In the genomic region with DNA sequence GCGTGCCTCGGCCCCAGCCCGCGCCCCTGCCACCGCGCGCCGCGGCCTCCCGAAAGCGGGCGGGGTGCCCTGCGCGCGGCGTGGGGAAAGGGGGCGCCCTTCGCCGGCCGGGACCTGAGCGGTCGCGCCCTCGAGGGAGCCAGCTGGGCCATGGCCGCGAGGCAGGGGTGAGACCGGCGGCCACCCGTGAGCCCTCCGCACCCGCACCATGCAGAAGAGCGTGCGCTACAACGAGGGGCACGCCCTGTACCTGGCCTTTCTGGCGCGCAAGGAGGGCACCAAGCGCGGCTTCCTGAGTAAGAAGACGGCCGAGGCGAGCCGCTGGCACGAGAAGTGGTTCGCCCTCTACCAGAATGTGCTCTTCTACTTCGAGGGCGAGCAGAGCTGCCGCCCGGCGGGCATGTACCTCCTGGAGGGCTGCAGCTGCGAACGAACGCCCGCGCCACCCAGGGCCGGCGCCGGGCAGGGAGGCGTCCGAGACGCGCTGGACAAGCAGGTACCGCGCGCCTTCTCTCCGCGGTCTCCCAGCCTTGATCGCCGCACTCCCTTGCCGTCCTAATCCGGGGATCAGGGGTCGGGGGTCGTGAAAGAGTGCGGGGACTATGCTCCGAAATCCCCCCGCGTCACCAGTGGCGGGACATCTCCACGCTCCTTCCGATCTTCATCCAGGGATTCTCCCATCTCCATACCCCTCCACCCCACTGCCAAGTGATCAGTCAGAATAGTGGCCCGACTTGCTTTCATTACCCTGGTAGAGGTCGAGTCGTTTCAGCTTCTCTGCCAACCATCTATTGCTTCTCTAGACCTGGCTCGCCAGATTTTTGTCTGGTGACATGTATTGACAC, we compare ENCODE assay signal across 1 cellular context.
TF ChIP-seq lines count a peak whose summit lies in the region.

No MANE protein-coding gene starts in this region.

TF ChIP-seq in HepG2, 621 proteins besides CTCF, POLR2A, EP300 and RAD21 (continued from another document):
- TF ChIP-seq, protein P1, sequence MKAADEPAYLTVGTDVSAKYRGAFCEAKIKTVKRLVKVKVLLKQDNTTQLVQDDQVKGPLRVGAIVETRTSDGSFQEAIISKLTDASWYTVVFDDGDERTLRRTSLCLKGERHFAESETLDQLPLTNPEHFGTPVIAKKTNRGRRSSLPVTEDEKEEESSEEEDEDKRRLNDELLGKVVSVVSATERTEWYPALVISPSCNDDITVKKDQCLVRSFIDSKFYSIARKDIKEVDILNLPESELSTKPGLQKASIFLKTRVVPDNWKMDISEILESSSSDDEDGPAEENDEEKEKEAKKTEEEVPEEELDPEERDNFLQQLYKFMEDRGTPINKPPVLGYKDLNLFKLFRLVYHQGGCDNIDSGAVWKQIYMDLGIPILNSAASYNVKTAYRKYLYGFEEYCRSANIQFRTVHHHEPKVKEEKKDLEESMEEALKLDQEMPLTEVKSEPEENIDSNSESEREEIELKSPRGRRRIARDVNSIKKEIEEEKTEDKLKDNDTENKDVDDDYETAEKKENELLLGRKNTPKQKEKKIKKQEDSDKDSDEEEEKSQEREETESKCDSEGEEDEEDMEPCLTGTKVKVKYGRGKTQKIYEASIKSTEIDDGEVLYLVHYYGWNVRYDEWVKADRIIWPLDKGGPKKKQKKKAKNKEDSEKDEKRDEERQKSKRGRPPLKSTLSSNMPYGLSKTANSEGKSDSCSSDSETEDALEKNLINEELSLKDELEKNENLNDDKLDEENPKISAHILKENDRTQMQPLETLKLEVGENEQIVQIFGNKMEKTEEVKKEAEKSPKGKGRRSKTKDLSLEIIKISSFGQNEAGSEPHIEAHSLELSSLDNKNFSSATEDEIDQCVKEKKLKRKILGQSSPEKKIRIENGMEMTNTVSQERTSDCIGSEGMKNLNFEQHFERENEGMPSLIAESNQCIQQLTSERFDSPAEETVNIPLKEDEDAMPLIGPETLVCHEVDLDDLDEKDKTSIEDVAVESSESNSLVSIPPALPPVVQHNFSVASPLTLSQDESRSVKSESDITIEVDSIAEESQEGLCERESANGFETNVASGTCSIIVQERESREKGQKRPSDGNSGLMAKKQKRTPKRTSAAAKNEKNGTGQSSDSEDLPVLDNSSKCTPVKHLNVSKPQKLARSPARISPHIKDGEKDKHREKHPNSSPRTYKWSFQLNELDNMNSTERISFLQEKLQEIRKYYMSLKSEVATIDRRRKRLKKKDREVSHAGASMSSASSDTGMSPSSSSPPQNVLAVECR (CRISPR knock-in tag; IDR thresholded peaks at IDR 0.05; ENCODE audit: borderline replicate concordance), result peak; percentile 62
- TF ChIP-seq, protein P2, sequence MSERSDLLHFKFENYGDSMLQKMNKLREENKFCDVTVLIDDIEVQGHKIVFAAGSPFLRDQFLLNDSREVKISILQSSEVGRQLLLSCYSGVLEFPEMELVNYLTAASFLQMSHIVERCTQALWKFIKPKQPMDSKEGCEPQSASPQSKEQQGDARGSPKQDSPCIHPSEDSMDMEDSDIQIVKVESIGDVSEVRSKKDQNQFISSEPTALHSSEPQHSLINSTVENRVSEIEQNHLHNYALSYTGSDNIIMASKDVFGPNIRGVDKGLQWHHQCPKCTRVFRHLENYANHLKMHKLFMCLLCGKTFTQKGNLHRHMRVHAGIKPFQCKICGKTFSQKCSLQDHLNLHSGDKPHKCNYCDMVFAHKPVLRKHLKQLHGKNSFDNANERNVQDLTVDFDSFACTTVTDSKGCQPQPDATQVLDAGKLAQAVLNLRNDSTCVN (CRISPR knock-in tag; IDR thresholded peaks at IDR 0.05; ENCODE audit: borderline replicate concordance), result no peak
- TF ChIP-seq SMAD3 (CRISPR knock-in tag; IDR thresholded peaks at IDR 0.05) (0 out of 2 replicates have a peak, but pooled peaks have one; percentile 30), ZNF501 (CRISPR knock-in tag; IDR thresholded peaks at IDR 0.05) (no peak; the same call in 1 of the 2 replicates), KLF6 (CRISPR knock-in tag; IDR thresholded peaks at IDR 0.05) (peak; percentile 47; the same call in 1 of the 2 replicates), KDM5A (IDR thresholded peaks at IDR 0.05; ENCODE audit: borderline replicate concordance, low read length) (no peak), KDM1A (CRISPR knock-in tag; IDR thresholded peaks at IDR 0.05) (no peak), ZNF703 (CRISPR knock-in tag; IDR thresholded peaks at IDR 0.05; ENCODE audit: borderline replicate concordance) (no peak), ZNF337 (CRISPR knock-in tag; IDR thresholded peaks at IDR 0.05; ENCODE audit: borderline replicate concordance, low read depth) (no peak), ZC3H13 (CRISPR knock-in tag; IDR thresholded peaks at IDR 0.05) (peak; percentile 47; the same call in 1 of the 2 replicates), SOX13 (IDR thresholded peaks at IDR 0.05) (no peak), SOX13 (CRISPR knock-in tag; conservative IDR thresholded peaks at IDR 0.05 in 1 of 2, IDR thresholded peaks at IDR 0.05 in 1 of 2) (peak in 1 of 2 experiments; percentile 8; a peak in 1 of 4 replicates), ZBTB8A (CRISPR knock-in tag; IDR thresholded peaks at IDR 0.05; ENCODE audit: borderline replicate concordance, low read depth) (no peak), KDM5B (CRISPR knock-in tag; IDR thresholded peaks at IDR 0.05; ENCODE audit: borderline replicate concordance) (peak; percentile 50; the same call in 1 of the 2 replicates), FOXA3 (CRISPR knock-in tag; IDR thresholded peaks at IDR 0.05) (0 out of 2 replicates have a peak, but pooled peaks have one; percentile 18), KAT2B (IDR thresholded peaks at IDR 0.05; ENCODE audit: borderline replicate concordance, low read depth, low read length) (no peak), SMARCE1 (IDR thresholded peaks at IDR 0.05; ENCODE audit: borderline replicate concordance) (no peak), SNRNP70 (IDR thresholded peaks at IDR 0.05; ENCODE audit: low read depth, low read length) (no peak), ZNF83 (CRISPR knock-in tag; IDR thresholded peaks at IDR 0.05; ENCODE audit: borderline replicate concordance) (0 out of 2 replicates have a peak, but pooled peaks have one; percentile 56), ZNF883 (CRISPR knock-in tag; IDR thresholded peaks at IDR 0.05; ENCODE audit: not compliant biosample characterization) (peak; percentile 87)
- TF ChIP-seq, protein P3, sequence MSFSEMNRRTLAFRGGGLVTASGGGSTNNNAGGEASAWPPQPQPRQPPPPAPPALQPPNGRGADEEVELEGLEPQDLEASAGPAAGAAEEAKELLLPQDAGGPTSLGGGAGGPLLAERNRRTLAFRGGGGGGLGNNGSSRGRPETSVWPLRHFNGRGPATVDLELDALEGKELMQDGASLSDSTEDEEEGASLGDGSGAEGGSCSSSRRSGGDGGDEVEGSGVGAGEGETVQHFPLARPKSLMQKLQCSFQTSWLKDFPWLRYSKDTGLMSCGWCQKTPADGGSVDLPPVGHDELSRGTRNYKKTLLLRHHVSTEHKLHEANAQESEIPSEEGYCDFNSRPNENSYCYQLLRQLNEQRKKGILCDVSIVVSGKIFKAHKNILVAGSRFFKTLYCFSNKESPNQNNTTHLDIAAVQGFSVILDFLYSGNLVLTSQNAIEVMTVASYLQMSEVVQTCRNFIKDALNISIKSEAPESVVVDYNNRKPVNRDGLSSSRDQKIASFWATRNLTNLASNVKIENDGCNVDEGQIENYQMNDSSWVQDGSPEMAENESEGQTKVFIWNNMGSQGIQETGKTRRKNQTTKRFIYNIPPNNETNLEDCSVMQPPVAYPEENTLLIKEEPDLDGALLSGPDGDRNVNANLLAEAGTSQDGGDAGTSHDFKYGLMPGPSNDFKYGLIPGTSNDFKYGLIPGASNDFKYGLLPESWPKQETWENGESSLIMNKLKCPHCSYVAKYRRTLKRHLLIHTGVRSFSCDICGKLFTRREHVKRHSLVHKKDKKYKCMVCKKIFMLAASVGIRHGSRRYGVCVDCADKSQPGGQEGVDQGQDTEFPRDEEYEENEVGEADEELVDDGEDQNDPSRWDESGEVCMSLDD (CRISPR knock-in tag; IDR thresholded peaks at IDR 0.05; ENCODE audit: borderline replicate concordance), result no peak
- TF ChIP-seq, protein P4, sequence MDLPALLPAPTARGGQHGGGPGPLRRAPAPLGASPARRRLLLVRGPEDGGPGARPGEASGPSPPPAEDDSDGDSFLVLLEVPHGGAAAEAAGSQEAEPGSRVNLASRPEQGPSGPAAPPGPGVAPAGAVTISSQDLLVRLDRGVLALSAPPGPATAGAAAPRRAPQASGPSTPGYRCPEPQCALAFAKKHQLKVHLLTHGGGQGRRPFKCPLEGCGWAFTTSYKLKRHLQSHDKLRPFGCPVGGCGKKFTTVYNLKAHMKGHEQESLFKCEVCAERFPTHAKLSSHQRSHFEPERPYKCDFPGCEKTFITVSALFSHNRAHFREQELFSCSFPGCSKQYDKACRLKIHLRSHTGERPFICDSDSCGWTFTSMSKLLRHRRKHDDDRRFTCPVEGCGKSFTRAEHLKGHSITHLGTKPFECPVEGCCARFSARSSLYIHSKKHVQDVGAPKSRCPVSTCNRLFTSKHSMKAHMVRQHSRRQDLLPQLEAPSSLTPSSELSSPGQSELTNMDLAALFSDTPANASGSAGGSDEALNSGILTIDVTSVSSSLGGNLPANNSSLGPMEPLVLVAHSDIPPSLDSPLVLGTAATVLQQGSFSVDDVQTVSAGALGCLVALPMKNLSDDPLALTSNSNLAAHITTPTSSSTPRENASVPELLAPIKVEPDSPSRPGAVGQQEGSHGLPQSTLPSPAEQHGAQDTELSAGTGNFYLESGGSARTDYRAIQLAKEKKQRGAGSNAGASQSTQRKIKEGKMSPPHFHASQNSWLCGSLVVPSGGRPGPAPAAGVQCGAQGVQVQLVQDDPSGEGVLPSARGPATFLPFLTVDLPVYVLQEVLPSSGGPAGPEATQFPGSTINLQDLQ (CRISPR knock-in tag; IDR thresholded peaks at IDR 0.05), result peak; percentile 13; the same call in 1 of the 2 replicates
- TF ChIP-seq, protein P5, sequence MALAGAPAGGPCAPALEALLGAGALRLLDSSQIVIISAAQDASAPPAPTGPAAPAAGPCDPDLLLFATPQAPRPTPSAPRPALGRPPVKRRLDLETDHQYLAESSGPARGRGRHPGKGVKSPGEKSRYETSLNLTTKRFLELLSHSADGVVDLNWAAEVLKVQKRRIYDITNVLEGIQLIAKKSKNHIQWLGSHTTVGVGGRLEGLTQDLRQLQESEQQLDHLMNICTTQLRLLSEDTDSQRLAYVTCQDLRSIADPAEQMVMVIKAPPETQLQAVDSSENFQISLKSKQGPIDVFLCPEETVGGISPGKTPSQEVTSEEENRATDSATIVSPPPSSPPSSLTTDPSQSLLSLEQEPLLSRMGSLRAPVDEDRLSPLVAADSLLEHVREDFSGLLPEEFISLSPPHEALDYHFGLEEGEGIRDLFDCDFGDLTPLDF (CRISPR knock-in tag; IDR thresholded peaks at IDR 0.05), result no peak
- TF ChIP-seq, protein P6, sequence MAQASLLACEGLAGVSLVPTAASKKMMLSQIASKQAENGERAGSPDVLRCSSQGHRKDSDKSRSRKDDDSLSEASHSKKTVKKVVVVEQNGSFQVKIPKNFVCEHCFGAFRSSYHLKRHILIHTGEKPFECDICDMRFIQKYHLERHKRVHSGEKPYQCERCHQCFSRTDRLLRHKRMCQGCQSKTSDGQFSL (CRISPR knock-in tag; IDR thresholded peaks at IDR 0.05), result 0 out of 2 replicates have a peak, but pooled peaks have one; percentile 17
TF ChIP-seq in HepG2: peak in this region for 131.
